Comparison of ENCODE assay signal across 14 cellular contexts in genomic region chr22:37547249-37547741, GRCh38. TPM values are rescaled to one million over a fixed set of nuclear protein-coding genes. Genes with fewer than 3 reads are reported as not detected.
DNase-seq lines count a peak whose midpoint lies in the region; ATAC-seq and TF ChIP-seq lines count a peak whose summit lies in the region.
"Had no signal": no experiment of that assay in that cellular context is flagged by ENCODE, and none has a peak within 500 bp of the region (broad histone marks: within the 10 kb centered on the region; RNA-seq: fewer than 3 reads in every experiment).

No MANE protein-coding gene starts in this region.

- no peak for DNase-seq in RWPE2 (ENCODE audit: low spot score)
- DNase-seq in testis = no peak
- DNase-seq in stimulated activated CD4-positive, alpha-beta T cell treated with anti-CD3 and anti-CD28 coated beads, Interleukin-4, amount 100 ng/mL, for 1 hour = no peak
- no peak for DNase-seq in mucosa of descending colon
- no peak for DNase-seq in GM03348 (ENCODE audit: low spot score)
- no peak for DNase-seq in DMS53 (lab: John Stamatoyannopoulos, UW)
- DNase-seq: cortex of kidney; NCI-H1048; NCI-H774; stimulated activated CD4-positive, alpha-beta T cell treated with anti-CD3 and anti-CD28 coated beads, Interleukin-12 subunit alpha, Interleukin-12 subunit beta, amount 100 ng/mL, for 4 hours; stimulated activated naive CD8-positive, alpha-beta T cell treated with anti-CD3 and anti-CD28 coated beads, Interleukin-15, amount 100 ng/mL, for 72 hours; T1000 had no signal

- WGBS in esophagus, 2 donors = 46% methylated on average over 9 of the region's 9 CpGs
- 57 to 68% methylated on average over 9 of the region's 9 CpGs for WGBS in testis, 2 donors

- H3K27ac ChIP-seq in RWPE2 (ENCODE audit: poor library complexity, severe bottlenecking) (peak overlapping the region; percentile 63), esophagus (ENCODE audit: low read depth in 2 of 2, low read length in 1 of 2) (peak overlapping the region; percentile 87 to 91), muscle layer of duodenum (ENCODE audit: low read length) (peak overlapping the region; percentile 51), testis (peak overlapping the region; percentile 80 to 88)

- intact Hi-C loops in testis (cut with DNase I; ENCODE audit: low total_unique reads) = no loop called here
- intact Hi-C loops in mucosa of descending colon (cut with DNase I, micrococcal nuclease) = no loop called here

- peaks cover 32% of the 10 kb centered on the region for H3K4me1 ChIP-seq in RWPE2 (ENCODE audit: insufficient read depth, poor library complexity, severe bottlenecking)
- peaks cover 8 to 12% of the 10 kb centered on the region in 2 donors for H3K4me1 ChIP-seq in esophagus (ENCODE audit: control insufficient read depth in 2 of 2, insufficient read depth in 2 of 2, low read length in 1 of 2)
- peaks cover 7 to 41% of the 10 kb centered on the region in 2 donors for H3K4me1 ChIP-seq in muscle layer of duodenum (ENCODE audit: control insufficient read depth in 1 of 2, insufficient read depth in 2 of 2, low read length in 2 of 2)
- H3K4me1 ChIP-seq in testis = peaks cover 42% of the 10 kb centered on the region
- H3K4me1 ChIP-seq in mucosa of descending colon (ENCODE audit: low read depth) = peaks cover 24% of the 10 kb centered on the region

- H3K27me3 ChIP-seq in RWPE2 (ENCODE audit: insufficient read depth, poor library complexity, severe bottlenecking) (no peaks in the 10 kb centered on the region), esophagus (ENCODE audit: control insufficient read depth in 1 of 2, insufficient read depth in 2 of 2, low read length in 2 of 2) (no peaks in the 10 kb centered on the region), muscle layer of duodenum (ENCODE audit: low read depth, low read length) (no peaks in the 10 kb centered on the region), testis (no peaks in the 10 kb centered on the region)

- no peaks in the 10 kb centered on the region for H3K9me3 ChIP-seq in RWPE2 (ENCODE audit: severe bottlenecking)
- H3K9me3 ChIP-seq in esophagus (ENCODE audit: control insufficient read depth in 2 of 2, insufficient read depth in 1 of 2, low read depth in 1 of 2, low read length in 1 of 2) = no peaks in the 10 kb centered on the region
- no peaks in the 10 kb centered on the region for H3K9me3 ChIP-seq in muscle layer of duodenum (ENCODE audit: control insufficient read depth in 1 of 2, low read length in 2 of 2)
- no peaks in the 10 kb centered on the region for H3K9me3 ChIP-seq in testis
- no peaks in the 10 kb centered on the region for H3K9me3 ChIP-seq in mucosa of descending colon

- ATAC-seq in RWPE2 (ENCODE audit: low read depth) = no peak
- no peak for ATAC-seq in mucosa of descending colon
- ATAC-seq: stimulated activated naive CD8-positive, alpha-beta T cell treated with anti-CD3 and anti-CD28 coated beads, Interleukin-15, amount 100 ng/mL, for 72 hours had no signal

- TF ChIP-seq CTCF in RWPE2 (IDR thresholded peaks at IDR 0.05; ENCODE audit: poor library complexity, severe bottlenecking) (no peak), testis (IDR thresholded peaks at IDR 0.05) (no peak), mucosa of descending colon (IDR thresholded peaks at IDR 0.05) (no peak)

- H3K4me3 ChIP-seq in RWPE2 (ENCODE audit: severe bottlenecking) = no peak overlapping the region
- no peak overlapping the region for H3K4me3 ChIP-seq in esophagus (ENCODE audit: low read depth in 1 of 2, low read length in 2 of 2)
- H3K4me3 ChIP-seq in muscle layer of duodenum (ENCODE audit: low read depth in 1 of 2, low read length in 2 of 2) = no peak overlapping the region
- H3K4me3 ChIP-seq in testis = no peak overlapping the region
- H3K4me3 ChIP-seq in mucosa of descending colon = no peak overlapping the region

- no peak for TF ChIP-seq POLR2A in testis (IDR thresholded peaks at IDR 0.05)

- no peaks in the 10 kb centered on the region for H3K36me3 ChIP-seq in RWPE2 (ENCODE audit: low read depth)
- H3K36me3 ChIP-seq in esophagus (ENCODE audit: control insufficient read depth in 2 of 2, insufficient read depth in 2 of 2, low read length in 1 of 2) = no peaks in the 10 kb centered on the region
- H3K36me3 ChIP-seq in muscle layer of duodenum (ENCODE audit: control insufficient read depth in 1 of 2, insufficient read depth in 2 of 2, low read length in 2 of 2) = no peaks in the 10 kb centered on the region
- H3K36me3 ChIP-seq in testis (ENCODE audit: low read depth, missing control alignments) = no peaks in the 10 kb centered on the region
- H3K36me3 ChIP-seq in mucosa of descending colon (ENCODE audit: low read depth) = no peaks in the 10 kb centered on the region

RNA-seq across cellular contexts. Expression of gene CDC42EP1, which starts 13.0 kb away (rescaled TPM):
- polyA plus RNA-seq in esophagus = 10 to 100 TPM; 50.1 to 64.3 TPM
- 10 to 100 TPM; 73.9 to 87.4 TPM for total RNA-seq in testis
- polyA plus RNA-seq in testis (ENCODE audit: insufficient read depth, low read depth, low replicate concordance) = 49.0 TPM
- total RNA-seq in mucosa of descending colon = 10 to 100 TPM; 31.5 to 52.0 (median 48.2) TPM

RNA-seq across cellular contexts. Expression of gene CARD10, which starts 28.1 kb away (rescaled TPM):
- polyA plus RNA-seq in esophagus = 10 to 100 TPM; 13.0 to 13.1 TPM
- total RNA-seq in testis = 100 to 1,000 TPM in 1 of 2 donors, 10 to 100 TPM in 1; 89.8 to 113 TPM
- 42.6 TPM for polyA plus RNA-seq in testis (ENCODE audit: insufficient read depth, low read depth, low replicate concordance)
- total RNA-seq in mucosa of descending colon = 10 to 100 TPM; 43.3 to 74.1 (median 60.5) TPM

RNA-seq across cellular contexts. Expression of gene LGALS2, which starts 32.6 kb away (rescaled TPM):
- 1 to 10 TPM in 1 of 2 donors, under 1 TPM in 1; 0.20 to 1.3 TPM for polyA plus RNA-seq in esophagus
- total RNA-seq in testis = not detected
- polyA plus RNA-seq in testis (ENCODE audit: insufficient read depth, low read depth, low replicate concordance) = 8.1 TPM
- total RNA-seq in mucosa of descending colon = 10 to 100 TPM; 10.7 to 93.5 (median 23.1) TPM

Comparison
In these comparisons a context has a peak if more than half of its experiments do, and no peak if none do; other contexts are left out.
1. RNA of gene LGALS2, which starts 32.6 kb away (total RNA-seq): 10.7 to 93.5 TPM in mucosa of descending colon; not detected in testis; every median in the first group is over 10 times any median in the second.
2. Peak in every context shown above with its lines, with median percentiles within 50 percentile points of each other: H3K27ac ChIP-seq.